In the genomic region with DNA sequence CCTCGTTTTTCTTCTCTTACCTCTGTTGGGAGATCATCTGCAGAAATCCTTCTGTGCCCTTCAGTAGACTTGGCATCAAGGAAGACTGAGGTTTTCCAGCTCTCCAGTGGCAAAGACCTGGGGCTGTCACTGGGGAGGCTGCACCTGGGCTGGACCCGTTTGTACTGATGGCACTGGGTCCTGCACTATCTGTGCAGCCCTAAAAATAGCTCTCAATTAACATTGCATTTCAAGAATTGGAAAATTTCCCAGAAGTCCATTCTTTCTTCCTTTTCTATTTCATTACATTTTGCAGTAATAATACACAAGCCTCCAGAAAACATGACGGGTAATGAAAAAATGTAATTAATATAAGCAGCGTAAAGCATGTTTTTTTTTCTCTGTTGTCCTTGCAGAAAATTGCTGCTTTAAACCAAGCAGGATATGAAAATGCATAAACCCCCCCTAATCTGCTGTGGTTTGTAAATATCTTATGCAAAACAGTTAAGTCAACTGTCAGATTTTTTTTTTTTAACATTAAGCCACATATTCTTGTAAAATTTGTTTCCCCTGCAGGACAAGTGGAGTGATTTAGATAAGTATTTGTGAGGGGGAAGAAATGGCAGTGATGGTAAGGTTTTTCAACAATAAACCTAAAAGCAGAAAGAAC, we compare ENCODE assay signal across 21 cellular contexts.
DNase-seq lines count a peak whose midpoint lies in the region; ATAC-seq and TF ChIP-seq lines count a peak whose summit lies in the region.
"Had no signal": no experiment of that assay in that cellular context is flagged by ENCODE, and none has a peak within 500 bp of the region (broad histone marks: within the 10 kb centered on the region; RNA-seq: fewer than 3 reads in every experiment).

No MANE protein-coding gene starts in this region.

- H2BK12ac ChIP-seq in trophoblast cell (ENCODE audit: low read length), result peak overlapping the region; percentile 13

- H3K36me3 Mint-ChIP-seq in CD4-positive, alpha-beta memory T cell, result peaks cover 0 to under 1% of the 10 kb centered on the region in 2 donors
- H3K36me3 Mint-ChIP-seq: activated naive CD4-positive, alpha-beta T cell treated with anti-CD3 and anti-CD28 coated beads, Interleukin-2, amount 50 U/mL, for 24 hours had no signal

- no peak overlapping the region for H3K4me3 Mint-ChIP-seq in CD4-positive, alpha-beta memory T cell
- H3K4me3 Mint-ChIP-seq: activated naive CD4-positive, alpha-beta T cell treated with anti-CD3 and anti-CD28 coated beads, Interleukin-2, amount 50 U/mL, for 24 hours had no signal

- ATAC-seq in left ventricle myocardium superior, result peak; percentile 38
- ATAC-seq in HG03354 (IDR thresholded peaks at IDR 0.05; ENCODE audit: poor library complexity, severe bottlenecking, unreplicated experiment), result peak; percentile 60
- ATAC-seq in SK-N-SH treated with all-trans-retinoic acid at 6 μM for 48 hours, result peak; percentile 64
- ATAC-seq in GM21447 (IDR thresholded peaks at IDR 0.05; ENCODE audit: unreplicated experiment), result no peak
- ATAC-seq: right lobe of liver had no signal

- H3K4me1 ChIP-seq in left ventricle myocardium inferior, result peaks cover 5% of the 10 kb centered on the region
- peaks cover 0 to 2% of the 10 kb centered on the region in 2 experiments for H3K4me1 ChIP-seq in trophoblast cell (ENCODE audit: control insufficient read depth in 1 of 2, insufficient read depth in 2 of 2, low read length in 2 of 2)
- no peaks in the 10 kb centered on the region for H3K4me1 ChIP-seq in CD4-positive, alpha-beta memory T cell (ENCODE audit: insufficient read depth, low read length)
- H3K4me1 ChIP-seq: right lobe of liver had no signal

- peaks cover 0 to 2% of the 10 kb centered on the region in 2 donors for H3K27me3 Mint-ChIP-seq in CD4-positive, alpha-beta memory T cell

- CTCF ChIA-PET in CD4-positive, alpha-beta memory T cell (lab: Charles Lee; ENCODE audit: partially characterized antibody), result no interaction called here

- H3K27me3 ChIP-seq in left ventricle myocardium inferior (ENCODE audit: low read depth), result no peaks in the 10 kb centered on the region
- no peaks in the 10 kb centered on the region for H3K27me3 ChIP-seq in trophoblast cell (ENCODE audit: insufficient read depth, low read length)
- no peaks in the 10 kb centered on the region for H3K27me3 ChIP-seq in CD4-positive, alpha-beta memory T cell (ENCODE audit: insufficient read depth, low read length)
- H3K27me3 ChIP-seq: cardiac muscle cell, right lobe of liver had no signal

- H2AFZ ChIP-seq in trophoblast cell (ENCODE audit: insufficient read depth, low read length, poor library complexity), result no peak overlapping the region

- POLR2A ChIA-PET in CD4-positive, alpha-beta memory T cell (lab: Charles Lee; ENCODE audit: partially characterized antibody), result no interaction called here

- H3K36me3 ChIP-seq in left ventricle myocardium inferior, result no peaks in the 10 kb centered on the region
- no peaks in the 10 kb centered on the region for H3K36me3 ChIP-seq in trophoblast cell (ENCODE audit: control insufficient read depth in 1 of 2, insufficient read depth in 2 of 2, low read length in 2 of 2)
- H3K36me3 ChIP-seq in CD4-positive, alpha-beta memory T cell (ENCODE audit: insufficient read depth, low read length), result no peaks in the 10 kb centered on the region
- H3K36me3 ChIP-seq: cardiac muscle cell, HAP-1, right lobe of liver, thoracic aorta had no signal

- no peak overlapping the region for H3K4me2 ChIP-seq in trophoblast cell (ENCODE audit: low read length)

- H3K9me3 ChIP-seq in left ventricle myocardium inferior (replicated peaks), result no peaks in the 10 kb centered on the region
- no peaks in the 10 kb centered on the region for H3K9me3 ChIP-seq in trophoblast cell (ENCODE audit: insufficient read depth, low read depth, low read length)
- no peaks in the 10 kb centered on the region for H3K9me3 ChIP-seq in CD4-positive, alpha-beta memory T cell (ENCODE audit: control insufficient read depth in 1 of 2, low read length in 2 of 2)
- H3K9me3 ChIP-seq: right lobe of liver, thoracic aorta had no signal

- no peak for TF ChIP-seq CTCF in left ventricle myocardium inferior (IDR thresholded peaks at IDR 0.05; ENCODE audit: borderline replicate concordance)

- no peak overlapping the region for H2BK5ac ChIP-seq in trophoblast cell (ENCODE audit: low read depth, low read length, poor library complexity)

- intact Hi-C loops in left ventricle myocardium superior (cut with micrococcal nuclease), result no loop called here
- intact Hi-C loops in left ventricle myocardium inferior (cut with micrococcal nuclease), result no loop called here
- intact Hi-C loops in CD4-positive, alpha-beta memory T cell (cut with micrococcal nuclease), result no loop called here

- H3K9me3 Mint-ChIP-seq in CD4-positive, alpha-beta memory T cell, result no peaks in the 10 kb centered on the region
- H3K9me3 Mint-ChIP-seq: activated naive CD4-positive, alpha-beta T cell treated with anti-CD3 and anti-CD28 coated beads, Interleukin-2, amount 50 U/mL, for 24 hours had no signal

- no peak overlapping the region for H3K23ac ChIP-seq in trophoblast cell (ENCODE audit: low read length)

- no peak overlapping the region for H3K4me3 ChIP-seq in left ventricle myocardium inferior
- H3K4me3 ChIP-seq in trophoblast cell (ENCODE audit: low read depth, low read length), result no peak overlapping the region
- no peak overlapping the region for H3K4me3 ChIP-seq in CD4-positive, alpha-beta memory T cell (ENCODE audit: low read length in 2 of 2)
- H3K4me3 ChIP-seq: cardiac muscle cell, HAP-1, right lobe of liver, SK-N-MC, thoracic aorta had no signal

- H3K79me1 ChIP-seq in trophoblast cell (ENCODE audit: low read length), result no peaks in the 10 kb centered on the region

- no peak overlapping the region for H3K14ac ChIP-seq in trophoblast cell (ENCODE audit: low read length)

- no peak overlapping the region for H3K27ac Mint-ChIP-seq in CD4-positive, alpha-beta memory T cell
- H3K27ac Mint-ChIP-seq: activated naive CD4-positive, alpha-beta T cell treated with anti-CD3 and anti-CD28 coated beads, Interleukin-2, amount 50 U/mL, for 24 hours had no signal

- H4K12ac ChIP-seq in trophoblast cell (ENCODE audit: low read depth, low read length), result no peak overlapping the region

- DNase-seq in left ventricle myocardium superior, result no peak
- DNase-seq in left ventricle myocardium inferior, result no peak
- no peak for DNase-seq in trophoblast cell
- no peak for DNase-seq in foreskin melanocyte
- no peak for DNase-seq in CD4-positive, alpha-beta memory T cell
- DNase-seq: activated CD4-positive, alpha-beta T cell treated with anti-CD3 and anti-CD28 coated beads for 48 hours; NCI-H1436; NCI-H524; posterior cingulate gyrus; right lobe of liver; RPMI8226; stimulated activated CD4-positive, alpha-beta T cell treated with anti-CD3 and anti-CD28 coated beads, Interleukin-4, amount 100 ng/mL, for 4 hours; stimulated activated naive CD4-positive, alpha-beta T cell treated with Interleukin-2 at 50 U/mL for 16 hours had no signal

- H3K27ac ChIP-seq in left ventricle myocardium inferior (replicated peaks), result no peak overlapping the region
- no peak overlapping the region for H3K27ac ChIP-seq in trophoblast cell (ENCODE audit: low read depth, low read length)
- H3K27ac ChIP-seq in CD4-positive, alpha-beta memory T cell (ENCODE audit: low read depth, low read length), result no peak overlapping the region
- H3K27ac ChIP-seq: cardiac muscle cell, right lobe of liver, SK-N-MC, thoracic aorta had no signal

- H3K4ac ChIP-seq in trophoblast cell (ENCODE audit: low read depth, low read length), result no peak overlapping the region

- no peak overlapping the region for H4K8ac ChIP-seq in trophoblast cell (ENCODE audit: low read depth, low read length)

- no peaks in the 10 kb centered on the region for H3K4me1 Mint-ChIP-seq in CD4-positive, alpha-beta memory T cell
- H3K4me1 Mint-ChIP-seq: activated naive CD4-positive, alpha-beta T cell treated with anti-CD3 and anti-CD28 coated beads, Interleukin-2, amount 50 U/mL, for 24 hours had no signal

- no peak overlapping the region for H3K9ac ChIP-seq in trophoblast cell (ENCODE audit: low read length)

- no CpG with 5 or more reads among the region's 4 CpGs for WGBS in trophoblast cell (ENCODE audit: extremely low coverage, insufficient coverage, insufficient read length)

- peak overlapping the region; percentile 38 for H2BK120ac ChIP-seq in trophoblast cell (ENCODE audit: insufficient read depth, low read length, poor library complexity)

- H3K18ac ChIP-seq in trophoblast cell (ENCODE audit: low read length), result no peak overlapping the region

- H2AK5ac ChIP-seq in trophoblast cell (ENCODE audit: low read length), result no peak overlapping the region

- H3K79me2 ChIP-seq in trophoblast cell (ENCODE audit: control insufficient read depth, insufficient read depth, low read length, poor library complexity), result no peaks in the 10 kb centered on the region

- no peak overlapping the region for H4K91ac ChIP-seq in trophoblast cell (ENCODE audit: low read depth, low read length)

TF ChIP-seq in SK-N-SH treated with all-trans-retinoic acid at 6 μM for 48 hours, 23 proteins besides CTCF, POLR2A, EP300 and RAD21 (continues in another document):
- TF ChIP-seq OSR1 (CRISPR knock-in tag; IDR thresholded peaks at IDR 0.05), result no peak
- TF ChIP-seq, protein P1, sequence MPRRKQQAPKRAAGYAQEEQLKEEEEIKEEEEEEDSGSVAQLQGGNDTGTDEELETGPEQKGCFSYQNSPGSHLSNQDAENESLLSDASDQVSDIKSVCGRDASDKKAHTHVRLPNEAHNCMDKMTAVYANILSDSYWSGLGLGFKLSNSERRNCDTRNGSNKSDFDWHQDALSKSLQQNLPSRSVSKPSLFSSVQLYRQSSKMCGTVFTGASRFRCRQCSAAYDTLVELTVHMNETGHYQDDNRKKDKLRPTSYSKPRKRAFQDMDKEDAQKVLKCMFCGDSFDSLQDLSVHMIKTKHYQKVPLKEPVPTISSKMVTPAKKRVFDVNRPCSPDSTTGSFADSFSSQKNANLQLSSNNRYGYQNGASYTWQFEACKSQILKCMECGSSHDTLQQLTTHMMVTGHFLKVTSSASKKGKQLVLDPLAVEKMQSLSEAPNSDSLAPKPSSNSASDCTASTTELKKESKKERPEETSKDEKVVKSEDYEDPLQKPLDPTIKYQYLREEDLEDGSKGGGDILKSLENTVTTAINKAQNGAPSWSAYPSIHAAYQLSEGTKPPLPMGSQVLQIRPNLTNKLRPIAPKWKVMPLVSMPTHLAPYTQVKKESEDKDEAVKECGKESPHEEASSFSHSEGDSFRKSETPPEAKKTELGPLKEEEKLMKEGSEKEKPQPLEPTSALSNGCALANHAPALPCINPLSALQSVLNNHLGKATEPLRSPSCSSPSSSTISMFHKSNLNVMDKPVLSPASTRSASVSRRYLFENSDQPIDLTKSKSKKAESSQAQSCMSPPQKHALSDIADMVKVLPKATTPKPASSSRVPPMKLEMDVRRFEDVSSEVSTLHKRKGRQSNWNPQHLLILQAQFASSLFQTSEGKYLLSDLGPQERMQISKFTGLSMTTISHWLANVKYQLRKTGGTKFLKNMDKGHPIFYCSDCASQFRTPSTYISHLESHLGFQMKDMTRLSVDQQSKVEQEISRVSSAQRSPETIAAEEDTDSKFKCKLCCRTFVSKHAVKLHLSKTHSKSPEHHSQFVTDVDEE (CRISPR knock-in tag; IDR thresholded peaks at IDR 0.05), result no peak
- TF ChIP-seq GLIS3 (CRISPR knock-in tag; IDR thresholded peaks at IDR 0.05), result no peak
- no peak for TF ChIP-seq ZFP30 (CRISPR knock-in tag; IDR thresholded peaks at IDR 0.05)
